Comparison of ENCODE assay signal across 8 cellular contexts in the genomic region with DNA sequence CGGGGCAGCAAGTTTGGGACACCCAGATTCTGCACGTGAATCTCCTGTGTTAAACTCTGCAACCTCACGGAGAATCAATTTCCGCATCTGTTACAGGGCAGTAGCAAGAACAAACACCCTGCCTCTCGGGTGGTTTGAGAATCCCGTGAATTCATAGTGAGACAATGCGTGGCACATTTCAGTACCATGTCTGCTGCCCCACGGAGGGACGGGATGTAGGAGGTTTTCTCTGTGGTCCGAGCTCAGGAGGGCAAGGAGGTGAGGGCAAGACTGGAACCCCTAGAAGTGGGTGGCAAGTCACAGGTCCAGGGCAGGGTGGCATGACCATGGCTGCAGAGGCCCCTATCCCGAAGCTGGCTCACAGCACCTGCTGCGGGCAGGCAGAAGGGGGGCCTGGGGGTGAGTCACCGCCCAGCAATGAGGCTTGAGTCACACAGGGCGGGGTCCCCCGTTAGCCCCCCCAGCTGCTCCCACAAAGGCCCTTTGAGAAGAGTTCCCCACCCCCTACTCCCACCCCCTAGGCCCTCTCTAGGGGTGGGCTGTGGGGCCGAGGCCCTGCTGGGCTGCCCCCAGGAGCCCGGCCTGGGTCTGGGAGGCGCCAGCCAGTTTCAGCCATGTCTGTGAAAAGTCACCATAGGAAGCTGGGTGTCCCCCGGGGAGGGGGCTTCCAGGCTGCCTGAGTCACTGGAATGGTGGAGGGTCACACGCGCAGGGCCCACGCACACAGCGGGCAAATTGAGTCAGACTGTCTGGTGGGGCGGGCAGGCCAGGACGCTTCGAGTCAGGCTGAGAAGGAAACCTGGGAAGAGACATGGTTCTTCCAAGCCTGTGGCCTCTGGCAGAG. TPM values are rescaled to one million over a fixed set of nuclear protein-coding genes. Genes with fewer than 3 reads are reported as not detected.
A peak's percentile ranks its signal among the peaks of the same experiment; 100 is the strongest.
DNase-seq lines count a peak whose midpoint lies in the region; ATAC-seq, FAIRE-seq and TF ChIP-seq lines count a peak whose summit lies in the region.

No MANE protein-coding gene starts in this region.

- in situ Hi-C loops in GM13976 (cut with MboI; ENCODE audit: low sequenced_read_pairs, unreplicated experiment) = loop anchor here (25.0 kb wide), 1 partner anchor 589 kb away; no protein-coding TSS in a partner anchor

- FAIRE-seq in pancreas (lab: Jason Lieb, UNC) = no peak

- H3K9me3 ChIP-seq in pancreas = no peaks in the 10 kb centered on the region

- 35 to 53% (median 37%) methylated on average over 22 to 26 of the region's 26 CpGs for WGBS in adipose tissue, 3 donors
- 53 to 54% methylated on average over 26 of the region's 26 CpGs for WGBS in pancreas, 2 donors

- DNase-seq in EH (ENCODE audit: low read depth) (peak; percentile 94), RKO (ENCODE audit: low spot score) (peak; percentile 96), Right ventricle myocardium inferior (ENCODE audit: missing footprints) (peak; percentile 87), pancreas (peak; percentile 82 to 91 (median 86)), GM13976 (ENCODE audit: low spot score) (no peak), medulla oblongata (ENCODE audit: extremely low spot score) (no peak)

- H3K36me3 ChIP-seq in pancreas = no peaks in the 10 kb centered on the region

- H3K4me1 ChIP-seq in pancreas = peaks cover 18 to 38% (median 33%) of the 10 kb centered on the region in 3 donors

- H3K4me3 ChIP-seq in pancreas = peak overlapping the region in 2 of 4 donors; percentile 31 to 43

- no peak for TF ChIP-seq CTCF in pancreas (IDR thresholded peaks at IDR 0.05)
- TF ChIP-seq CTCF in GM13976 (IDR thresholded peaks at IDR 0.05; ENCODE audit: borderline replicate concordance, control extremely low read depth, extremely low read depth, insufficient read depth, missing control alignments) = no peak

- no peaks in the 10 kb centered on the region for H3K27me3 ChIP-seq in pancreas

- ATAC-seq in Right ventricle myocardium inferior (peak; percentile 27), pancreas (peak; percentile 47 to 58 (median 52)), HG03097 (IDR thresholded peaks at IDR 0.05; ENCODE audit: low FRiP score, unreplicated experiment) (no peak)

- intact Hi-C loops in Right ventricle myocardium inferior (cut with DNase I) (no loop called here), pancreas (cut with DNase I) (no loop called here)

- H3K27ac ChIP-seq in adipose tissue (ENCODE audit: low read depth, low read length) = peak overlapping the region; percentile 95
- H3K27ac ChIP-seq in pancreas = peak overlapping the region; percentile 87 to 100 (median 96)

RNA-seq across cellular contexts. Expression of gene NANOS3, which starts 25.8 kb away (rescaled TPM):
- polyA plus RNA-seq in adipose tissue (not detected), pancreas (1 to 10 TPM in 1 of 2 donors, under 1 TPM in 1; 0.65 to 3.1 TPM)
- total RNA-seq in Right ventricle myocardium inferior (0.68 TPM), pancreas (1 to 10 TPM in 1 of 6 donors, under 1 TPM in 3, not detected in 2; 0.39 to 1.4 (median 0.62) TPM)

RNA-seq across cellular contexts. Expression of gene BRME1, which starts 54.8 kb away (rescaled TPM):
- polyA plus RNA-seq in adipose tissue = 1 to 10 TPM; 1.1 to 3.7 (median 2.9) TPM
- total RNA-seq in Right ventricle myocardium inferior = 0.76 TPM
- 1 to 10 TPM; 2.6 to 4.5 (median 3.9) TPM for total RNA-seq in pancreas
- polyA plus RNA-seq in pancreas = 10 to 100 TPM in 1 of 2 donors, 1 to 10 TPM in 1; 8.1 to 15.3 TPM

RNA-seq across cellular contexts. Expression of gene CC2D1A, which starts 54.9 kb away (rescaled TPM):
- polyA plus RNA-seq in adipose tissue = 10 to 100 TPM; 17.0 to 27.9 (median 20.4) TPM
- total RNA-seq in Right ventricle myocardium inferior = 18.7 TPM
- 10 to 100 TPM; 23.0 to 29.7 (median 26.2) TPM for total RNA-seq in pancreas
- 10 to 100 TPM; 57.5 to 78.6 TPM for polyA plus RNA-seq in pancreas

RNA-seq across cellular contexts. Expression of gene ZSWIM4, which starts 55.9 kb away (rescaled TPM):
- 1 to 10 TPM; 1.6 to 3.4 (median 2.0) TPM for polyA plus RNA-seq in adipose tissue
- 2.1 TPM for total RNA-seq in Right ventricle myocardium inferior
- total RNA-seq in pancreas = 1 to 10 TPM; 1.9 to 9.3 (median 3.4) TPM
- 1 to 10 TPM; 3.9 to 5.5 TPM for polyA plus RNA-seq in pancreas

Comparison
In these comparisons a context has a peak if more than half of its experiments do, and no peak if none do; other contexts are left out.
1. DNase-seq: peak in EH (single experiment), RKO (single experiment), Right ventricle myocardium inferior (single experiment) and pancreas (6 of 6); none in GM13976 (single experiment) and medulla oblongata (single experiment).